9 cellular contexts compared by ENCODE assay signal in genomic region chr2:20666364-20667150, GRCh38. TPM values are rescaled to one million over a fixed set of nuclear protein-coding genes. Genes with fewer than 3 reads are reported as not detected.
A peak's percentile ranks its signal among the peaks of the same experiment; 100 is the strongest.
DNase-seq lines count a peak whose midpoint lies in the region; ATAC-seq and TF ChIP-seq lines count a peak whose summit lies in the region.
"Had no signal": no experiment of that assay in that cellular context is flagged by ENCODE, and none has a peak within 500 bp of the region (broad histone marks: within the 10 kb centered on the region; RNA-seq: fewer than 3 reads in every experiment).

GDF7 (plus strand) TSS chr2:20667144; CDS start chr2:20667240, 96 bp downstream.

- peak; percentile 37 for ATAC-seq in GM18502 (IDR thresholded peaks at IDR 0.05; ENCODE audit: poor library complexity, unreplicated experiment)

- H3K4me3 ChIP-seq in ACC112 (ENCODE audit: low read depth, low read length) (peak within 1 kb of the TSS; percentile 65), SK-N-MC (peak within 1 kb of the TSS; percentile 42), esophagus squamous epithelium (peak within 1 kb of the TSS; percentile 36 to 71 (median 51)), thyroid gland (replicated peaks in 1 of 3) (peak within 1 kb of the TSS in 1 of 3 donors; percentile 28)

- H3K9ac ChIP-seq in SK-N-MC (ENCODE audit: insufficient read length), result no peak within 1 kb of the TSS

- intact Hi-C loops in esophagus squamous epithelium (cut with DNase I), result no loop called here
- intact Hi-C loops in thyroid gland (cut with DNase I), result no loop called here

- H2AFZ ChIP-seq in ACC112 (ENCODE audit: low read length, unreplicated experiment), result peak within 1 kb of the TSS; percentile 32

- no peak for DNase-seq in SK-N-MC (ENCODE audit: low read depth, low spot score)
- DNase-seq in esophagus squamous epithelium (lab: John Stamatoyannopoulos, UW), result no peak
- DNase-seq in nephron progenitor cell, result peak; percentile 53
- DNase-seq in thyroid gland, result no peak
- DNase-seq in NCI-H1105 (lab: John Stamatoyannopoulos, UW), result no peak
- DNase-seq in Ammon's horn (ENCODE audit: low spot score), result no peak

- peaks cover 20% of the 10 kb centered on the region for H3K4me1 Mint-ChIP-seq in nephron progenitor cell

- TF ChIP-seq CTCF in esophagus squamous epithelium (IDR thresholded peaks at IDR 0.05) (peak in 1 of 6 experiments; percentile 10), nephron progenitor cell (IDR thresholded peaks at IDR 0.05) (no peak), thyroid gland (IDR thresholded peaks at IDR 0.05) (no peak)

- H3K36me3 Mint-ChIP-seq in nephron progenitor cell (ENCODE audit: low read depth), result no peaks in the 10 kb centered on the region

- H3K9me3 ChIP-seq in SK-N-MC (ENCODE audit: low read depth, low read length) (no peaks in the 10 kb centered on the region), esophagus squamous epithelium (no peaks in the 10 kb centered on the region), thyroid gland (no peaks in the 10 kb centered on the region)

- no peak within 1 kb of the TSS for H3K27ac ChIP-seq in ACC112 (ENCODE audit: low read depth, low read length)
- no peak within 1 kb of the TSS for H3K27ac ChIP-seq in SK-N-MC
- H3K27ac ChIP-seq in esophagus squamous epithelium, result peak within 1 kb of the TSS; percentile 30 to 68 (median 48)
- no peak within 1 kb of the TSS for H3K27ac ChIP-seq in thyroid gland
- H3K27ac ChIP-seq: epithelial cell of prostate had no signal

- H3K9me3 Mint-ChIP-seq in nephron progenitor cell, result no peaks in the 10 kb centered on the region

- no peaks in the 10 kb centered on the region for H3K4me1 ChIP-seq in ACC112 (ENCODE audit: control insufficient read depth, insufficient read depth, low read length, unreplicated experiment)
- H3K4me1 ChIP-seq in esophagus squamous epithelium, result peaks cover 29 to 79% (median 36%) of the 10 kb centered on the region in 3 donors
- peaks cover 18 to 32% of the 10 kb centered on the region in 2 donors for H3K4me1 ChIP-seq in thyroid gland

- H3K36me3 ChIP-seq in ACC112 (ENCODE audit: insufficient read depth, low read length) (no peaks in the 10 kb centered on the region), SK-N-MC (ENCODE audit: insufficient read depth, low read length) (no peaks in the 10 kb centered on the region), esophagus squamous epithelium (no peaks in the 10 kb centered on the region), thyroid gland (no peaks in the 10 kb centered on the region)

- no peaks in the 10 kb centered on the region for H3K79me2 ChIP-seq in ACC112 (ENCODE audit: control insufficient read depth, insufficient read depth, low read length, unreplicated experiment)

- peaks cover 96% of the 10 kb centered on the region for H3K27me3 Mint-ChIP-seq in nephron progenitor cell (ENCODE audit: low read depth, poor library complexity)

- 0% methylated on average over 3 of the region's 80 CpGs; no CpG with 5 or more reads in 1 of the 2 donors for WGBS in esophagus squamous epithelium, 2 donors
- 0 to 3% methylated on average over 15 to 35 of the region's 80 CpGs for WGBS in thyroid gland, 2 donors

- peak within 1 kb of the TSS; percentile 74 for H3K4me3 Mint-ChIP-seq in nephron progenitor cell

- peaks cover 68% of the 10 kb centered on the region for H3K27me3 ChIP-seq in ACC112 (ENCODE audit: insufficient read depth, low read length)
- H3K27me3 ChIP-seq in esophagus squamous epithelium, result peaks cover 27 to 99% (median 41%) of the 10 kb centered on the region in 4 donors
- peaks cover 47% of the 10 kb centered on the region for H3K27me3 ChIP-seq in thyroid gland

- no peak within 1 kb of the TSS for H3K27ac Mint-ChIP-seq in nephron progenitor cell

- TF ChIP-seq POLR2A in esophagus squamous epithelium (IDR thresholded peaks at IDR 0.05) (no peak), thyroid gland (IDR thresholded peaks at IDR 0.05) (no peak)

RNA-seq across cellular contexts. Expression of gene GDF7, which starts in this region (rescaled TPM):
- 1 to 10 TPM in 2 of 4 donors, under 1 TPM in 2; 0.26 to 1.9 (median 0.78) TPM for total RNA-seq in esophagus squamous epithelium
- under 1 TPM; under 0.01 to 0.42 (median 0.13) TPM for total RNA-seq in thyroid gland

Comparison
In these comparisons a context has a peak if more than half of its experiments do, and no peak if none do; other contexts are left out.
1. H3K27ac ChIP-seq: peak in esophagus squamous epithelium (4 of 4); none in ACC112 (single experiment), SK-N-MC (single experiment) and thyroid gland (0 of 3).